ENCODE assay signal across 29 cellular contexts in the genomic region with DNA sequence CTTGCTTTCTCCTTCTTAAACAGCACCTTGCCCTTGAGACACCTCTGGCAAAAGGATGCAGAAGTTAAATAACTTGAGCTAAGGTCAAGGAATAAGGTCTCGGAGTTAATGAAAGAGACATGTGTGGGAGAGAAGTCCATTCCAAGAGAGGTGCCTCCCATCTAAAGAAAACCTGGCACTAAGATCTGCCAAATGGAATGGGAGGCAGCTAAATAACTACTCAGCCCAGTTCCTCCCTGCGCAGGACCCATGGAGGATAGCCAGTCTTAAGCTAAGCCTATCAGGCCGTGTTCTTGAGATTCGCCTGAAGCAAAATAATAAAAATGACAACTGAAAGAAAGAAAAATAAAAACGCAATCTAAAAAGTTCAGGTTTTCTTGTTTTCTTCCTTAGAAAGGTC. TPM values are rescaled to one million over a fixed set of nuclear protein-coding genes. Genes with fewer than 3 reads are reported as not detected.
"Had no signal": no experiment of that assay in that cellular context is flagged by ENCODE, and none has a peak within 500 bp of the region (broad histone marks: within the 10 kb centered on the region; RNA-seq: fewer than 3 reads in every experiment).

No MANE protein-coding gene starts in this region.

- FAIRE-seq: urothelium cell line had no signal

- H3K36me3 ChIP-seq: transverse colon, uterus, vagina had no signal

- H3K27me3 Mint-ChIP-seq: stimulated activated memory B cell treated with anti-CD40 and anti-IgM and Interleukin-4, amounts not matched to agents 10 μg/mL and 1 μg/mL and 100 μg/mL, for 72 hours; stimulated activated naive B cell treated with anti-CD40 and anti-IgM and Interleukin-4, amounts not matched to agents 10 μg/mL and 1 μg/mL and 100 μg/mL, for 72 hours; stimulated activated naive CD8-positive, alpha-beta T cell treated with anti-CD3 and anti-CD28 coated beads, Interleukin-15, amount 100 ng/mL, for 72 hours; stimulated activated naive CD8-positive, alpha-beta T cell treated with anti-CD3 and anti-CD28 coated beads, Interleukin-15, Interleukin-2, amounts not matched to agents 100 ng/mL and 50 ng/mL, for 24 hours; type B pancreatic cell had no signal

- H3K4me3 ChIP-seq: stomach, suprapubic skin, testis, thoracic aorta, thyroid gland, tibial artery, tibial nerve, transverse colon, upper lobe of left lung, upper lobe of right lung, uterus, vagina had no signal

- H3K27me3 ChIP-seq: stomach, suprapubic skin, testis, thyroid gland, tibial artery, tibial nerve, transverse colon, upper lobe of left lung, upper lobe of right lung, uterus, vagina had no signal

- H3K27ac ChIP-seq: stomach, suprapubic skin, testis, thoracic aorta, thyroid gland, tibial artery, tibial nerve, transverse colon, upper lobe of left lung, upper lobe of right lung, vagina had no signal

- H3K9me3 Mint-ChIP-seq: stimulated activated effector memory CD8-positive, alpha-beta T cell treated with anti-CD3 and anti-CD28 coated beads, Interleukin-12 subunit alpha, Interleukin-12 subunit beta, amount 100 ng/mL, for 72 hours; stimulated activated memory B cell treated with anti-CD40 and anti-IgM and Interleukin-4, amounts not matched to agents 10 μg/mL and 1 μg/mL and 100 μg/mL, for 72 hours; stimulated activated naive B cell treated with anti-CD40 and anti-IgM and Interleukin-4, amounts not matched to agents 10 μg/mL and 1 μg/mL and 100 μg/mL, for 72 hours; stimulated activated naive CD8-positive, alpha-beta T cell treated with anti-CD3 and anti-CD28 coated beads, Interleukin-15, amount 100 ng/mL, for 72 hours; stimulated activated naive CD8-positive, alpha-beta T cell treated with anti-CD3 and anti-CD28 coated beads, Interleukin-15, Interleukin-2, amounts not matched to agents 100 ng/mL and 50 ng/mL, for 24 hours; type B pancreatic cell had no signal

- H3K4me3 Mint-ChIP-seq: stimulated activated effector memory CD8-positive, alpha-beta T cell treated with anti-CD3 and anti-CD28 coated beads, Interleukin-12 subunit alpha, Interleukin-12 subunit beta, amount 100 ng/mL, for 72 hours; stimulated activated memory B cell treated with anti-CD40 and anti-IgM and Interleukin-4, amounts not matched to agents 10 μg/mL and 1 μg/mL and 100 μg/mL, for 72 hours; stimulated activated naive B cell treated with anti-CD40 and anti-IgM and Interleukin-4, amounts not matched to agents 10 μg/mL and 1 μg/mL and 100 μg/mL, for 72 hours; stimulated activated naive CD8-positive, alpha-beta T cell treated with anti-CD3 and anti-CD28 coated beads, Interleukin-15, amount 100 ng/mL, for 72 hours; stimulated activated naive CD8-positive, alpha-beta T cell treated with anti-CD3 and anti-CD28 coated beads, Interleukin-15, Interleukin-2, amounts not matched to agents 100 ng/mL and 50 ng/mL, for 24 hours; type B pancreatic cell had no signal

- H3K4me1 ChIP-seq: testis, thyroid gland, tibial artery, tibial nerve, transverse colon, upper lobe of left lung, upper lobe of right lung, uterus, vagina had no signal

- H3K9me3 ChIP-seq: stomach, suprapubic skin, testis, thoracic aorta, thyroid gland, tibial artery, tibial nerve, transverse colon, upper lobe of left lung, upper lobe of right lung, uterus, vagina had no signal

- ATAC-seq: stimulated activated effector memory CD8-positive, alpha-beta T cell treated with anti-CD3 and anti-CD28 coated beads, Interleukin-12 subunit alpha, Interleukin-12 subunit beta, amount 100 ng/mL, for 72 hours; stimulated activated memory B cell treated with anti-CD40 and anti-IgM and Interleukin-4, amounts not matched to agents 10 μg/mL and 1 μg/mL and 100 μg/mL, for 72 hours; stimulated activated naive B cell treated with anti-CD40 and anti-IgM and Interleukin-4, amounts not matched to agents 10 μg/mL and 1 μg/mL and 100 μg/mL, for 72 hours; stimulated activated naive CD8-positive, alpha-beta T cell treated with anti-CD3 and anti-CD28 coated beads, Interleukin-15, amount 100 ng/mL, for 72 hours; stimulated activated naive CD8-positive, alpha-beta T cell treated with anti-CD3 and anti-CD28 coated beads, Interleukin-15, Interleukin-2, amounts not matched to agents 100 U/mL and 50 U/mL, for 24 hours; upper lobe of right lung had no signal

- H3K27ac Mint-ChIP-seq: stimulated activated effector memory CD8-positive, alpha-beta T cell treated with anti-CD3 and anti-CD28 coated beads, Interleukin-12 subunit alpha, Interleukin-12 subunit beta, amount 100 ng/mL, for 72 hours; stimulated activated memory B cell treated with anti-CD40 and anti-IgM and Interleukin-4, amounts not matched to agents 10 μg/mL and 1 μg/mL and 100 μg/mL, for 72 hours; stimulated activated naive B cell treated with anti-CD40 and anti-IgM and Interleukin-4, amounts not matched to agents 10 μg/mL and 1 μg/mL and 100 μg/mL, for 72 hours; stimulated activated naive CD8-positive, alpha-beta T cell treated with anti-CD3 and anti-CD28 coated beads, Interleukin-15, amount 100 ng/mL, for 72 hours; type B pancreatic cell had no signal

- DNase-seq: stimulated activated CD4-positive, alpha-beta T cell treated with anti-CD3 and anti-CD28 coated beads, Interleukin-2, amount 100 ng/mL, for 48 hours; stimulated activated CD4-positive, alpha-beta T cell treated with anti-CD3 and anti-CD28 coated beads, Interleukin-4, amount 100 ng/mL, for 1 hour; stimulated activated CD4-positive, alpha-beta T cell treated with anti-CD3 and anti-CD28 coated beads, Interleukin-4, amount 100 ng/mL, for 24 hours; stimulated activated CD4-positive, alpha-beta T cell treated with anti-CD3 and anti-CD28 coated beads, Interleukin-4, amount 100 ng/mL, for 4 hours; stimulated activated CD8-positive, alpha-beta memory T cell treated with anti-CD3 and anti-CD28 coated beads, Interleukin-4, amount 100 ng/mL, for 48 hours; stimulated activated naive B cell treated with anti-CD40 and anti-IgM and Interleukin-4, amounts not matched to agents 10 μg/mL and 1 μg/mL and 100 μg/mL, for 72 hours; stimulated activated naive CD4-positive, alpha-beta T cell; stimulated activated naive CD4-positive, alpha-beta T cell treated with Interleukin-2 at 50 U/mL for 16 hours; stimulated activated naive CD8-positive, alpha-beta T cell treated with anti-CD3 and anti-CD28 coated beads, Interleukin-15, amount 100 ng/mL, for 72 hours; stimulated activated naive CD8-positive, alpha-beta T cell treated with anti-CD3 and anti-CD28 coated beads, Interleukin-15, Interleukin-2, amounts not matched to agents 100 U/mL and 50 U/mL, for 24 hours; stomach; substantia nigra; testis; thyroid gland; tibial artery; transverse colon; trophoblast cell; upper lobe of left lung; upper lobe of right lung; uterus had no signal

- H3K4me1 Mint-ChIP-seq: stimulated activated effector memory CD8-positive, alpha-beta T cell treated with anti-CD3 and anti-CD28 coated beads, Interleukin-12 subunit alpha, Interleukin-12 subunit beta, amount 100 ng/mL, for 72 hours; stimulated activated memory B cell treated with anti-CD40 and anti-IgM and Interleukin-4, amounts not matched to agents 10 μg/mL and 1 μg/mL and 100 μg/mL, for 72 hours; stimulated activated naive B cell treated with anti-CD40 and anti-IgM and Interleukin-4, amounts not matched to agents 10 μg/mL and 1 μg/mL and 100 μg/mL, for 72 hours; stimulated activated naive CD8-positive, alpha-beta T cell treated with anti-CD3 and anti-CD28 coated beads, Interleukin-15, amount 100 ng/mL, for 72 hours had no signal

RNA-seq across cellular contexts. Expression of a gene that starts 40.8 kb away (rescaled TPM):
- total RNA-seq: suprapubic skin, thoracic aorta had no signal
